In the genomic region with DNA sequence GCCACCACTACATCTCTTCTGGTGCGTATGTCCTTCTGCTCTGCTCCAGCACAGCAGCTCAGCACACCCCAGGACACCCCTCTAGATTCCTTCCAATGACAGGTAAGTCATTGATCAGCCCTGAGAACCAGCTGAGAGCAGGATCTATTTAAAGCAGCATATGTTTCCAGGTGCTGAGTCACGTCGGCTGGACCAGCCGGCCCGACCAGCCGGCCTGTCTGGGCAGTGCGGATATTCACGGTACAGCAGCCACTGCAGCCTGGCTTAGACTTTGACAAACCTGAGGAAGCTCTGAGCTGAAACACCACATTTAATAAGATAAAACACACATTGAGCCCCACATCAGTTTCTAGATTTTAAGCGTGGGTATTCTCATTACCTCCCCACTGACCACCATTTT, we compare ENCODE assay signal across 37 cellular contexts. TPM values are rescaled to one million over a fixed set of nuclear protein-coding genes. Genes with fewer than 3 reads are reported as not detected.
"Had no signal": no experiment of that assay in that cellular context is flagged by ENCODE, and none has a peak within 500 bp of the region (broad histone marks: within the 10 kb centered on the region; RNA-seq: fewer than 3 reads in every experiment).

No MANE protein-coding gene starts in this region.

- H3K4me1 ChIP-seq: ascending aorta, esophagus squamous epithelium, gastrocnemius medialis, prostate gland, sigmoid colon, stomach, thyroid gland had no signal

- H3K4me3 Mint-ChIP-seq: activated CD4-positive, alpha-beta memory T cell treated with anti-CD3 and anti-CD28 coated beads for 36 hours; activated CD4-positive, alpha-beta T cell treated with anti-CD3 and anti-CD28 coated beads, Interleukin-2, amount 10 ng/mL, durations not matched to agents 24 days and 14 days; activated naive CD4-positive, alpha-beta T cell treated with anti-CD3 and anti-CD28 coated beads, Interleukin-2, amount 10 ng/mL, durations not matched to agents 7 days and 5 days; activated naive CD8-positive, alpha-beta T cell treated with anti-CD3 and anti-CD28 coated beads, Interleukin-2, amount 10 ng/mL, durations not matched to agents 7 days and 5 days; activated T-helper 1 cell treated with anti-CD3 and anti-CD28 coated beads, Interleukin-12 subunit alpha, Interleukin-12 subunit beta, Interleukin-2, Interleukin-4 antibody, amounts not matched to agents 30 ng/mL and 10 ng/mL and 1 ng/mL, durations not matched to agents 14 hours and 24 hours and 36 hours; dendritic cell treated with granulocyte-macrophage colony-stimulating factor and Interleukin-4, amounts not matched to agents 40 ng/mL and 50 ng/mL, for 4 days; endodermal cell; stimulated activated memory B cell treated with anti-CD40 and anti-IgM and Interleukin-4, amounts not matched to agents 10 μg/mL and 1 μg/mL and 100 μg/mL, for 72 hours; T-helper 2 cell treated with Interferon-gamma antibody and Interleukin-4, amounts not matched to agents 5 μg/mL and 100 μg/mL, for 36 hours had no signal

- H3K36me3 Mint-ChIP-seq: activated CD4-positive, alpha-beta memory T cell treated with anti-CD3 and anti-CD28 coated beads for 36 hours; activated naive CD4-positive, alpha-beta T cell treated with anti-CD3 and anti-CD28 coated beads, Interleukin-2, amount 10 ng/mL, durations not matched to agents 7 days and 5 days; activated naive CD8-positive, alpha-beta T cell treated with anti-CD3 and anti-CD28 coated beads, Interleukin-2, amount 10 ng/mL, durations not matched to agents 7 days and 5 days; stimulated activated memory B cell treated with anti-CD40 and anti-IgM and Interleukin-4, amounts not matched to agents 10 μg/mL and 1 μg/mL and 100 μg/mL, for 72 hours had no signal

- ATAC-seq: activated CD4-positive, CD25-positive, alpha-beta regulatory T cell treated with anti-CD3 and anti-CD28 coated beads, Interleukin-2, amount 50 U/mL, for 24 hours; gastrocnemius medialis; left cardiac atrium; left ventricle myocardium superior; stimulated activated memory B cell treated with anti-CD40 and anti-IgM and Interleukin-4, amounts not matched to agents 10 μg/mL and 1 μg/mL and 100 μg/mL, for 72 hours had no signal

- H3K27me3 Mint-ChIP-seq: activated CD4-positive, alpha-beta T cell treated with anti-CD3 and anti-CD28 coated beads, Interleukin-2, amount 10 ng/mL, durations not matched to agents 24 days and 14 days had no signal

- H3K4me3 ChIP-seq: ascending aorta, esophagus squamous epithelium, gastrocnemius medialis, ovary, prostate gland, sigmoid colon, stomach, thyroid gland had no signal

- H3K27me3 ChIP-seq: ascending aorta, brain microvascular endothelial cell, gastrocnemius medialis, ovary, thyroid gland had no signal

- FAIRE-seq: islet of Langerhans, small intestine, TTC549 had no signal

- H3K4me1 Mint-ChIP-seq: activated CD4-positive, alpha-beta T cell treated with anti-CD3 and anti-CD28 coated beads, Interleukin-2, amount 10 ng/mL, durations not matched to agents 24 days and 14 days; activated naive CD4-positive, alpha-beta T cell treated with anti-CD3 and anti-CD28 coated beads, Interleukin-2, amount 10 ng/mL, durations not matched to agents 7 days and 5 days; activated naive CD8-positive, alpha-beta T cell treated with anti-CD3 and anti-CD28 coated beads, Interleukin-2, amount 10 ng/mL, durations not matched to agents 7 days and 5 days; endodermal cell; stimulated activated memory B cell treated with anti-CD40 and anti-IgM and Interleukin-4, amounts not matched to agents 10 μg/mL and 1 μg/mL and 100 μg/mL, for 72 hours had no signal

- H3K36me3 ChIP-seq: ascending aorta, brain microvascular endothelial cell, esophagus squamous epithelium, gastrocnemius medialis, ovary, prostate gland, sigmoid colon, stomach, thyroid gland, WERI-Rb-1 had no signal

- H3K9me3 ChIP-seq: gastrocnemius medialis, ovary, prostate gland, thyroid gland had no signal

- DNase-seq: activated CD4-positive, alpha-beta memory T cell treated with anti-CD3 and anti-CD28 coated beads for 36 hours; activated CD4-positive, alpha-beta T cell treated with anti-CD3 and anti-CD28 coated beads, Interleukin-2, amount 10 ng/mL, durations not matched to agents 24 days and 14 days; activated CD8-positive, alpha-beta memory T cell treated with anti-CD3 and anti-CD28 coated beads, Interleukin-2, amount 50 U/mL, for 4 hours; activated gamma-delta T cell; activated naive CD4-positive, alpha-beta T cell treated with anti-CD3 and anti-CD28 coated beads, Interleukin-2, amount 10 ng/mL, durations not matched to agents 7 days and 5 days; activated naive CD8-positive, alpha-beta T cell treated with anti-CD3 and anti-CD28 coated beads, Interleukin-2, amount 10 ng/mL, durations not matched to agents 7 days and 5 days; activated T-cell treated with anti-CD3 and anti-CD28 coated beads, Interleukin-2, amount 50 U/mL, for 1 hour; brain microvascular endothelial cell; central memory CD4-positive, alpha-beta T cell; esophagus squamous epithelium; gastrocnemius medialis; glutamatergic neuron; left cardiac atrium; left ventricle myocardium superior; ovary; retina; sigmoid colon; small intestine; stimulated activated CD4-positive, alpha-beta T cell treated with anti-CD3 and anti-CD28 coated beads, Interleukin-1b, Interleukin-23, amount 100 ng/mL, for 48 hours; stimulated activated CD4-positive, alpha-beta T cell treated with anti-CD3 and anti-CD28 coated beads, Interleukin-4, amount 100 ng/mL, for 4 hours; stimulated activated CD8-positive, alpha-beta memory T cell treated with anti-CD3 and anti-CD28 coated beads, Interleukin-4, amount 100 ng/mL, for 48 hours; stomach; T-helper 1 cell; thyroid gland; WERI-Rb-1 had no signal

- H3K27ac Mint-ChIP-seq: activated CD4-positive, alpha-beta memory T cell treated with anti-CD3 and anti-CD28 coated beads for 36 hours; activated CD4-positive, alpha-beta T cell treated with anti-CD3 and anti-CD28 coated beads, Interleukin-2, amount 10 ng/mL, durations not matched to agents 24 days and 14 days; activated naive CD4-positive, alpha-beta T cell treated with anti-CD3 and anti-CD28 coated beads, Interleukin-2, amount 10 ng/mL, durations not matched to agents 7 days and 5 days; activated naive CD8-positive, alpha-beta T cell treated with anti-CD3 and anti-CD28 coated beads, Interleukin-2, amount 10 ng/mL, durations not matched to agents 7 days and 5 days; activated T-helper 1 cell treated with anti-CD3 and anti-CD28 coated beads, Interleukin-12 subunit alpha, Interleukin-12 subunit beta, Interleukin-2, Interleukin-4 antibody, amounts not matched to agents 30 ng/mL and 10 ng/mL and 1 ng/mL, durations not matched to agents 14 hours and 24 hours and 36 hours; dendritic cell treated with granulocyte-macrophage colony-stimulating factor and Interleukin-4, amounts not matched to agents 40 ng/mL and 50 ng/mL, for 4 days; endodermal cell; stimulated activated memory B cell treated with anti-CD40 and anti-IgM and Interleukin-4, amounts not matched to agents 10 μg/mL and 1 μg/mL and 100 μg/mL, for 72 hours; T-helper 2 cell treated with Interferon-gamma antibody and Interleukin-4, amounts not matched to agents 5 μg/mL and 100 μg/mL, for 36 hours had no signal

- H3K27ac ChIP-seq: ascending aorta, brain microvascular endothelial cell, esophagus squamous epithelium, gastrocnemius medialis, ovary, prostate gland, sigmoid colon, stomach, thyroid gland, WERI-Rb-1 had no signal

RNA-seq across cellular contexts. Expression of a gene that starts 31.8 kb away (rescaled TPM):
- total RNA-seq: activated CD4-positive, alpha-beta memory T cell treated with anti-CD3 and anti-CD28 coated beads for 36 hours; activated CD4-positive, alpha-beta T cell treated with anti-CD3 and anti-CD28 coated beads, Interleukin-2, amount 10 ng/mL, durations not matched to agents 24 days and 14 days; activated CD8-positive, alpha-beta memory T cell treated with anti-CD3 and anti-CD28 coated beads for 36 hours; activated naive CD8-positive, alpha-beta T cell treated with anti-CD3 and anti-CD28 coated beads, Interleukin-2, amount 10 ng/mL, durations not matched to agents 7 days and 5 days; activated T-helper 1 cell treated with anti-CD3 and anti-CD28 coated beads, Interleukin-12 subunit alpha, Interleukin-12 subunit beta, Interleukin-2, Interleukin-4 antibody, amounts not matched to agents 30 ng/mL and 10 ng/mL and 1 ng/mL, durations not matched to agents 14 hours and 24 hours and 36 hours; ascending aorta; endodermal cell; esophagus squamous epithelium; left ventricle myocardium superior; lung microvascular endothelial cell; ovary; prostate gland; stomach; thyroid gland had no signal
- polyA plus RNA-seq: stomach had no signal
